20 cellular contexts compared by ENCODE assay signal in the genomic region with DNA sequence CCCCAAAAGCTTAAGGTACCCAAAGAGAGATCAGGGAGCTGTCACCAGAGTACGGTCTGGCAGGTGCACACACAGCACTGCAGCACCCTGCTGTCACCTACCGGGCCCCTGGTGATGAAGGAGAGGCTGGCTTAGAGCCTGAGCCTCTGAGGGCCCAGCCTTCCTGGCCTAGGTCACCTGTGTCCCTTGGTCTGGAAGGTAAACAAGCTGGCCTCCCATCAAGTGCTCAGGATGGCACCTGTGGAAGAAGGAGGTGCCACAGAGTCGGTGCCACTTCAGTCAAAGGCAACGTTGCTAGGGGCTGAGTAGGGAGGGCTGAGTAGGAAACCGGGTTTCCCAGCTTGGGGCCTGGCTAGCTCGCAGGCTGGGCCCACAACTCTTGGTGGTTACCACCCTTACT.
DNase-seq lines count a peak whose midpoint lies in the region; ATAC-seq and TF ChIP-seq lines count a peak whose summit lies in the region.
"Had no signal": no experiment of that assay in that cellular context is flagged by ENCODE, and none has a peak within 500 bp of the region (broad histone marks: within the 10 kb centered on the region; RNA-seq: fewer than 3 reads in every experiment).

No MANE protein-coding gene starts in this region.

- WGBS in neuronal stem cell (ENCODE audit: extremely low coverage in 2 of 2, insufficient read length in 2 of 2, insufficient replicate concordance in 1 of 2), 2 donors: no CpG with 5 or more reads among the region's 6 CpGs

- H3K4ac ChIP-seq in neuronal stem cell (ENCODE audit: low read length): no peak overlapping the region

- H3K14ac ChIP-seq in neuronal stem cell (ENCODE audit: low read length): no peak overlapping the region

- no peak overlapping the region for H3K27ac Mint-ChIP-seq in chondrocyte (ENCODE audit: unreplicated experiment)
- H3K27ac Mint-ChIP-seq: CD4-positive, alpha-beta T cell; IgD-negative memory B cell; T-helper 1 cell treated with Interleukin-12 subunit alpha and Interleukin-12 subunit beta and Interleukin-4 antibody, amounts not matched to agents 30 μg/mL and 1 μg/mL, for 36 hours had no signal

- H3K36me3 ChIP-seq in neuronal stem cell (replicated peaks in 1 of 2; ENCODE audit: control insufficient read depth in 2 of 2, insufficient read depth in 2 of 2, low read length in 2 of 2): no peaks in the 10 kb centered on the region
- H3K36me3 ChIP-seq: BLaER1, SJSA1 had no signal

- peaks cover 0 to 5% (median 0%) of the 10 kb centered on the region in 3 experiments for H3K27me3 ChIP-seq in neuronal stem cell (ENCODE audit: control insufficient read depth in 3 of 3, insufficient read depth in 3 of 3, low read depth in 1 of 3, low read length in 3 of 3)
- H3K27me3 ChIP-seq: BLaER1, SJSA1 had no signal

- no peaks in the 10 kb centered on the region for H3K79me1 ChIP-seq in neuronal stem cell (ENCODE audit: low read depth, low read length)

- no peaks in the 10 kb centered on the region for H3K4me1 Mint-ChIP-seq in chondrocyte (ENCODE audit: low read depth)
- H3K4me1 Mint-ChIP-seq: IgD-negative memory B cell had no signal

- no peak overlapping the region for H3K4me3 ChIP-seq in neuronal stem cell (ENCODE audit: low read length in 2 of 2)
- H3K4me3 ChIP-seq: BLaER1, SJSA1 had no signal

- H3K9ac ChIP-seq in neuronal stem cell (ENCODE audit: low read depth, low read length, poor library complexity): peak overlapping the region; percentile 40
- H3K9ac ChIP-seq: BLaER1 had no signal

- DNase-seq in COLO668 (lab: John Stamatoyannopoulos, UW; ENCODE audit: unreplicated experiment): peak; percentile 42
- DNase-seq in DMS53 (lab: John Stamatoyannopoulos, UW): peak; percentile 85
- DNase-seq in chondrocyte (ENCODE audit: low spot score): peak; percentile 70
- no peak for DNase-seq in neuronal stem cell (ENCODE audit: low spot score)
- DNase-seq in GM13976 (ENCODE audit: low spot score): no peak
- DNase-seq in SW480 (ENCODE audit: low spot score): no peak
- DNase-seq: Caco-2; CD4-positive, alpha-beta T cell; DMS 273 treated with DMSO at 0.1 percent for 48 hours; MV-4-11; NCI-H1105 treated with DMSO at 0.1 percent for 48 hours; NCI-H1930; NCI-H2171 treated with DMSO at 0.1 percent for 48 hours; NCI-H82 had no signal

- H3K4me3 Mint-ChIP-seq in chondrocyte (ENCODE audit: unreplicated experiment): no peak overlapping the region
- H3K4me3 Mint-ChIP-seq: CD4-positive, alpha-beta T cell; IgD-negative memory B cell; T-helper 1 cell treated with Interleukin-12 subunit alpha and Interleukin-12 subunit beta and Interleukin-4 antibody, amounts not matched to agents 30 μg/mL and 1 μg/mL, for 36 hours had no signal

- no peak overlapping the region for H4K91ac ChIP-seq in neuronal stem cell (ENCODE audit: low read depth, low read length, poor library complexity)

- no peak overlapping the region for H2BK5ac ChIP-seq in neuronal stem cell (ENCODE audit: low read length)

- H3K27me3 Mint-ChIP-seq in chondrocyte (ENCODE audit: low read depth): peaks cover 10% of the 10 kb centered on the region
- H3K27me3 Mint-ChIP-seq: CD4-positive, alpha-beta T cell had no signal

- H2AK5ac ChIP-seq in neuronal stem cell (ENCODE audit: low read depth, low read length): peak overlapping the region; percentile 83

- H2BK15ac ChIP-seq in neuronal stem cell (ENCODE audit: low read length): no peak overlapping the region

- no peaks in the 10 kb centered on the region for H3K9me3 Mint-ChIP-seq in chondrocyte (ENCODE audit: low read depth)
- H3K9me3 Mint-ChIP-seq: CD4-positive, alpha-beta T cell; IgD-negative memory B cell; T-helper 1 cell treated with Interleukin-12 subunit alpha and Interleukin-12 subunit beta and Interleukin-4 antibody, amounts not matched to agents 30 μg/mL and 1 μg/mL, for 36 hours had no signal

- H3K18ac ChIP-seq in neuronal stem cell (ENCODE audit: low read length): peak overlapping the region; percentile 63

- in situ Hi-C loops in GM13976 (cut with MboI; ENCODE audit: low sequenced_read_pairs, unreplicated experiment): no loop called here

- no peak for ATAC-seq in HG03196 (IDR thresholded peaks at IDR 0.05; ENCODE audit: unreplicated experiment)
- ATAC-seq: Right ventricle myocardium inferior had no signal

- H3K4me2 ChIP-seq in neuronal stem cell (ENCODE audit: insufficient read depth, low read length, poor library complexity, severe bottlenecking): no peak overlapping the region
- H3K4me2 ChIP-seq: BLaER1 had no signal

- H2AFZ ChIP-seq in neuronal stem cell (ENCODE audit: low read length): no peak overlapping the region

- no peak overlapping the region for H2BK120ac ChIP-seq in neuronal stem cell (ENCODE audit: low read depth, low read length)

- no peaks in the 10 kb centered on the region for H3K36me3 Mint-ChIP-seq in chondrocyte (ENCODE audit: low read depth)
- H3K36me3 Mint-ChIP-seq: IgD-negative memory B cell had no signal

- peak overlapping the region; percentile 53 for H2BK12ac ChIP-seq in neuronal stem cell (ENCODE audit: low read length)

- TF ChIP-seq CTCF in chondrocyte (IDR thresholded peaks at IDR 0.05): no peak
- no peak for TF ChIP-seq CTCF in GM13976 (IDR thresholded peaks at IDR 0.05; ENCODE audit: borderline replicate concordance, control extremely low read depth, extremely low read depth, insufficient read depth, missing control alignments)

- H3K27ac ChIP-seq in neuronal stem cell (replicated peaks; ENCODE audit: low read length): no peak overlapping the region
- H3K27ac ChIP-seq: BLaER1, SJSA1 had no signal

- no peaks in the 10 kb centered on the region for H3K9me3 ChIP-seq in neuronal stem cell (replicated peaks in 1 of 2; ENCODE audit: control insufficient read depth in 2 of 2, insufficient read depth in 1 of 2, low read depth in 1 of 2, low read length in 2 of 2)
- H3K9me3 ChIP-seq: BLaER1, Caco-2, SJSA1 had no signal

- peak overlapping the region; percentile 82 for H3K23ac ChIP-seq in neuronal stem cell (ENCODE audit: low read depth, low read length, poor library complexity)

- peaks cover 0 to 6% of the 10 kb centered on the region in 2 donors for H3K4me1 ChIP-seq in neuronal stem cell (ENCODE audit: control insufficient read depth in 2 of 2, insufficient read depth in 1 of 2, low read depth in 1 of 2, low read length in 2 of 2)
- H3K4me1 ChIP-seq: BLaER1, Caco-2, SJSA1 had no signal

- peak overlapping the region; percentile 58 for H4K8ac ChIP-seq in neuronal stem cell (ENCODE audit: low read depth, low read length)

Comparison
In these comparisons a context has a peak if more than half of its experiments do, and no peak if none do; other contexts are left out.
1. DNase-seq: peak in COLO668 (single experiment), DMS53 (single experiment) and chondrocyte (single experiment); none in neuronal stem cell (single experiment), GM13976 (single experiment) and SW480 (single experiment).